In the genomic region with DNA sequence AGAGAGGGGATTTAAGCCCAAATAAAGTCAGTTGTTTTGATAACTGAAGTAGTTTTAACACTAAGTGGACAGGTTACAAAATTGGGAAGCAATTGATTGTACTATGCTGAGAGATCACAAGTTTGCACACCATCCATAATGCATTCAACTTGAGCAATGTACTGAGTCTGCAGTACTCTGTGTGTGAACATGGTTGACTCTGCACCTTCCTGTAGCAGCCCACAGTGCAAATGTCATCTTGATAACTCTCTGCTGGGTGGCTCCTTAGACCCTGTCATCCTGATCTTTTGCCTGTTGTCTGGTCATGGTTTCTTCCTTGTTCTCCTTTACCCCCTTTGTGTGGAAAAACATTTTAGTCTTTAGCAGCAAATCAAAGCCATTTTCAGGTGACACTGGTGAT, we compare ENCODE assay signal across 17 cellular contexts.
DNase-seq lines count a peak whose midpoint lies in the region; ATAC-seq, FAIRE-seq and TF ChIP-seq lines count a peak whose summit lies in the region.
"Had no signal": no experiment of that assay in that cellular context is flagged by ENCODE, and none has a peak within 500 bp of the region (broad histone marks: within the 10 kb centered on the region; RNA-seq: fewer than 3 reads in every experiment).

No MANE protein-coding gene starts in this region.

- intact Hi-C loops in pancreas (cut with DNase I): no loop called here

- H3K36me3 ChIP-seq in pancreas: no peaks in the 10 kb centered on the region
- H3K36me3 ChIP-seq: BE2C had no signal

- no peak overlapping the region for H3K4me3 ChIP-seq in pancreas
- H3K4me3 ChIP-seq: A549, GM23338 had no signal

- no peak overlapping the region for H3K4me3 Mint-ChIP-seq in activated naive CD8-positive, alpha-beta T cell
- no peak overlapping the region for H3K4me3 Mint-ChIP-seq in activated naive CD8-positive, alpha-beta T cell treated with anti-CD3 and anti-CD28 coated beads for 36 hours
- no peak overlapping the region for H3K4me3 Mint-ChIP-seq in activated T-helper 17 cell treated with anti-CD3 and anti-CD28 coated beads, Interleukin-2, amount 50 U/mL, for 72 hours
- H3K4me3 Mint-ChIP-seq in memory B cell: no peak overlapping the region
- H3K4me3 Mint-ChIP-seq: CD14-positive monocyte; CD8-positive, alpha-beta memory T cell; GM23338 had no signal

- peak overlapping the region; percentile 6 for H3K27ac Mint-ChIP-seq in activated naive CD8-positive, alpha-beta T cell
- H3K27ac Mint-ChIP-seq in activated naive CD8-positive, alpha-beta T cell treated with anti-CD3 and anti-CD28 coated beads for 36 hours: no peak overlapping the region
- H3K27ac Mint-ChIP-seq in activated T-helper 17 cell treated with anti-CD3 and anti-CD28 coated beads, Interleukin-2, amount 50 U/mL, for 72 hours: peak overlapping the region; percentile 5
- H3K27ac Mint-ChIP-seq in memory B cell: peak overlapping the region; percentile 77
- H3K27ac Mint-ChIP-seq: GM23338 had no signal

- no peaks in the 10 kb centered on the region for H3K27me3 Mint-ChIP-seq in activated naive CD8-positive, alpha-beta T cell
- H3K27me3 Mint-ChIP-seq in activated naive CD8-positive, alpha-beta T cell treated with anti-CD3 and anti-CD28 coated beads for 36 hours: no peaks in the 10 kb centered on the region
- no peaks in the 10 kb centered on the region for H3K27me3 Mint-ChIP-seq in activated T-helper 17 cell treated with anti-CD3 and anti-CD28 coated beads, Interleukin-2, amount 50 U/mL, for 72 hours
- no peaks in the 10 kb centered on the region for H3K27me3 Mint-ChIP-seq in memory B cell
- H3K27me3 Mint-ChIP-seq: CD8-positive, alpha-beta memory T cell had no signal

- H3K27ac ChIP-seq in pancreas: no peak overlapping the region
- H3K27ac ChIP-seq: A549 had no signal

- TF ChIP-seq CTCF in pancreas (IDR thresholded peaks at IDR 0.05): no peak

- peaks cover 30% of the 10 kb centered on the region for H3K4me1 Mint-ChIP-seq in activated naive CD8-positive, alpha-beta T cell (ENCODE audit: low read depth)
- peaks cover 6% of the 10 kb centered on the region for H3K4me1 Mint-ChIP-seq in activated naive CD8-positive, alpha-beta T cell treated with anti-CD3 and anti-CD28 coated beads for 36 hours
- H3K4me1 Mint-ChIP-seq in activated T-helper 17 cell treated with anti-CD3 and anti-CD28 coated beads, Interleukin-2, amount 50 U/mL, for 72 hours: peaks cover 25% of the 10 kb centered on the region
- H3K4me1 Mint-ChIP-seq in memory B cell: peaks cover 20% of the 10 kb centered on the region

- no peak for DNase-seq in activated naive CD8-positive, alpha-beta T cell treated with anti-CD3 and anti-CD28 coated beads for 36 hours
- DNase-seq in OCI-M1 (lab: John Stamatoyannopoulos, UW): peak; percentile 20
- no peak for DNase-seq in memory B cell (ENCODE audit: low spot score in 2 of 2)
- no peak for DNase-seq in pancreas
- no peak for DNase-seq in dedifferentiated amniotic fluid mesenchymal stem cell (ENCODE audit: extremely low spot score)
- DNase-seq: BE2C; Caco-2; CD8-positive, alpha-beta memory T cell; H7; IMR-90 had no signal

- H3K36me3 Mint-ChIP-seq in activated naive CD8-positive, alpha-beta T cell: peaks cover 16% of the 10 kb centered on the region
- H3K36me3 Mint-ChIP-seq in activated naive CD8-positive, alpha-beta T cell treated with anti-CD3 and anti-CD28 coated beads for 36 hours: peaks cover 5% of the 10 kb centered on the region
- peaks cover 18% of the 10 kb centered on the region for H3K36me3 Mint-ChIP-seq in activated T-helper 17 cell treated with anti-CD3 and anti-CD28 coated beads, Interleukin-2, amount 50 U/mL, for 72 hours (ENCODE audit: low read depth)
- H3K36me3 Mint-ChIP-seq in memory B cell: peaks cover 28% of the 10 kb centered on the region

- FAIRE-seq in pancreas (lab: Jason Lieb, UNC): no peak
- FAIRE-seq: A549, GM18507 had no signal

- H3K4me1 ChIP-seq in pancreas: no peaks in the 10 kb centered on the region
- H3K4me1 ChIP-seq: A549, BE2C had no signal

- H3K9me3 ChIP-seq in pancreas: no peaks in the 10 kb centered on the region
- H3K9me3 ChIP-seq: A549, BE2C, Caco-2 had no signal

- H3K27me3 ChIP-seq in pancreas: no peaks in the 10 kb centered on the region
- H3K27me3 ChIP-seq: BE2C had no signal

- no peaks in the 10 kb centered on the region for H3K9me3 Mint-ChIP-seq in activated naive CD8-positive, alpha-beta T cell (ENCODE audit: low read depth)
- no peaks in the 10 kb centered on the region for H3K9me3 Mint-ChIP-seq in activated naive CD8-positive, alpha-beta T cell treated with anti-CD3 and anti-CD28 coated beads for 36 hours
- no peaks in the 10 kb centered on the region for H3K9me3 Mint-ChIP-seq in activated T-helper 17 cell treated with anti-CD3 and anti-CD28 coated beads, Interleukin-2, amount 50 U/mL, for 72 hours
- H3K9me3 Mint-ChIP-seq in memory B cell: no peaks in the 10 kb centered on the region
- H3K9me3 Mint-ChIP-seq: CD14-positive monocyte; CD8-positive, alpha-beta memory T cell; GM23338 had no signal

- ATAC-seq in activated T-helper 17 cell treated with anti-CD3 and anti-CD28 coated beads, Interleukin-2, amount 50 U/mL, for 72 hours (replicated peaks): peak; percentile 37
- ATAC-seq in memory B cell (ENCODE audit: low read depth) (no peak), GM19035 (IDR thresholded peaks at IDR 0.05; ENCODE audit: unreplicated experiment) (no peak), pancreas (no peak)
- ATAC-seq: A549, GM23338 had no signal
